9 cellular contexts compared by ENCODE assay signal in genomic region chr2:3238951-3239841, GRCh38.
A peak's percentile ranks its signal among the peaks of the same experiment; 100 is the strongest.
DNase-seq lines count a peak whose midpoint lies in the region; ATAC-seq lines count a peak whose summit lies in the region.
"Had no signal": no experiment of that assay in that cellular context is flagged by ENCODE, and none has a peak within 500 bp of the region (broad histone marks: within the 10 kb centered on the region; RNA-seq: fewer than 3 reads in every experiment).

No MANE protein-coding gene starts in this region.

- no peaks in the 10 kb centered on the region for H3K9me3 Mint-ChIP-seq in natural killer cell treated with Interleukin-12 subunit alpha and Interleukin-12 subunit beta and Interleukin-15 and Interleukin-18, amount 100 ng/mL, for 72 hours

- DNase-seq in activated CD8-positive, alpha-beta memory T cell treated with anti-CD3 and anti-CD28 coated beads for 24 hours: peak; percentile 62
- DNase-seq in activated CD8-positive, alpha-beta memory T cell treated with anti-CD3 and anti-CD28 coated beads, Interleukin-2, amount 50 U/mL, for 4 hours: no peak
- no peak for DNase-seq in natural killer cell treated with Interleukin-12 subunit alpha and Interleukin-12 subunit beta and Interleukin-15 and Interleukin-18, amount 100 ng/mL, for 72 hours (ENCODE audit: low spot score)
- DNase-seq in cerebellar nuclear complex (lab: John Stamatoyannopoulos, UW) (no peak), DMS114 treated with DMSO at 0.1 percent for 48 hours (lab: John Stamatoyannopoulos, UW; ENCODE audit: unreplicated experiment) (no peak)
- DNase-seq: PC-9 had no signal

- peak; percentile 67 for ATAC-seq in GM21717 (IDR thresholded peaks at IDR 0.05; ENCODE audit: unreplicated experiment)
- ATAC-seq in HG03460 (IDR thresholded peaks at IDR 0.05; ENCODE audit: unreplicated experiment): peak; percentile 53
- peak; percentile 77 to 83 for ATAC-seq in natural killer cell treated with Interleukin-12 subunit alpha and Interleukin-12 subunit beta and Interleukin-15 and Interleukin-18, amount 100 ng/mL, for 72 hours
- no peak for ATAC-seq in HG03439 (IDR thresholded peaks at IDR 0.05; ENCODE audit: unreplicated experiment)

- peaks cover 28 to 43% of the 10 kb centered on the region in 2 donors for H3K4me1 Mint-ChIP-seq in natural killer cell treated with Interleukin-12 subunit alpha and Interleukin-12 subunit beta and Interleukin-15 and Interleukin-18, amount 100 ng/mL, for 72 hours (ENCODE audit: low read depth in 2 of 2)

- H3K36me3 Mint-ChIP-seq in natural killer cell treated with Interleukin-12 subunit alpha and Interleukin-12 subunit beta and Interleukin-15 and Interleukin-18, amount 100 ng/mL, for 72 hours: peaks cover 4% of the 10 kb centered on the region

- no peaks in the 10 kb centered on the region for H3K27me3 Mint-ChIP-seq in natural killer cell treated with Interleukin-12 subunit alpha and Interleukin-12 subunit beta and Interleukin-15 and Interleukin-18, amount 100 ng/mL, for 72 hours

- H3K4me3 Mint-ChIP-seq in natural killer cell treated with Interleukin-12 subunit alpha and Interleukin-12 subunit beta and Interleukin-15 and Interleukin-18, amount 100 ng/mL, for 72 hours: no peak overlapping the region

- no peak overlapping the region for H3K27ac Mint-ChIP-seq in natural killer cell treated with Interleukin-12 subunit alpha and Interleukin-12 subunit beta and Interleukin-15 and Interleukin-18, amount 100 ng/mL, for 72 hours
